8 cellular contexts compared by ENCODE assay signal in genomic region chr10:58948303-58948702, GRCh38.
"Had no signal": no experiment of that assay in that cellular context is flagged by ENCODE, and none has a peak within 500 bp of the region (broad histone marks: within the 10 kb centered on the region; RNA-seq: fewer than 3 reads in every experiment).

No MANE protein-coding gene starts in this region.

- H3K27ac ChIP-seq: GM23248, HL-60 had no signal

- H3K4me3 ChIP-seq: GM23248, HAP-1 had no signal

- ATAC-seq: HCT116, HepG2 had no signal

- H3K36me3 ChIP-seq: HAP-1 had no signal

- DNase-seq: GM23248, GOT3, HFFc6, KBM-7 had no signal
